Comparison of ENCODE assay signal across 16 cellular contexts in the genomic region with DNA sequence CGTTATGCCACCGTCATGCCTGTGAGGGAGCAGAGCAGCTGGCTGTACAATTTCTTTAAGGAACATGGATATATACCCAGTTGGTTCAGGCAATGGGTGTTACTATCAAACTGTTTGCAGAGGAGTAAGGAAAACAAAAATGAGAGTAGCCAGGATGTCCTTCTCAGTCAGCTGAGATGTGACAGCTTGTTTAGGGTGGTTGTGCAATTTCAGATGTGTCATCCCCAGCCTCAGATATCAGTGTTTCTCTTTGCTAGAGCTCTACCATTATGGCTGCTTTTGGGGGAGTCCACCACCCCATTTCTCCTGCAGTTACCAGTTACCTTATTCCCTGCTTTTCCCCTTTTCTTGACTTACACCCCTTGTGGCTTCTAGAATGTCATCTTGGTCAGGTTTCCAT.
"Had no signal": no experiment of that assay in that cellular context is flagged by ENCODE, and none has a peak within 500 bp of the region (broad histone marks: within the 10 kb centered on the region; RNA-seq: fewer than 3 reads in every experiment).

No MANE protein-coding gene starts in this region.

- H3K4me1 ChIP-seq: right atrium auricular region, uterus had no signal

- FAIRE-seq: astrocyte, small intestine, TTC549 had no signal

- H3K36me3 ChIP-seq: left ventricle myocardium inferior, right atrium auricular region, tibial nerve, uterus had no signal

- H3K27me3 ChIP-seq: right atrium auricular region, tibial nerve, uterus had no signal

- H3K9me3 ChIP-seq: left ventricle myocardium inferior, right atrium auricular region, tibial nerve, uterus had no signal

- H3K4me3 ChIP-seq: left ventricle myocardium inferior, right atrium auricular region, tibial nerve, uterus had no signal

- H3K27ac ChIP-seq: left ventricle myocardium inferior, right atrium auricular region, tibial nerve, uterus had no signal

- DNase-seq: activated CD4-positive, alpha-beta T cell treated with anti-CD3 and anti-CD28 coated beads, Interleukin-2, amount 50 U/mL, for 1 hour; activated CD4-positive, CD25-positive, alpha-beta regulatory T cell; activated CD8-positive, alpha-beta memory T cell treated with anti-CD3 and anti-CD28 coated beads for 24 hours; activated naive CD4-positive, alpha-beta T cell treated with Interleukin-2 at 50 U/mL for 16 hours; hippocampal formation; left ventricle myocardium inferior; mesendoderm; nucleus accumbens; small intestine; stimulated activated CD4-positive, alpha-beta T cell treated with anti-CD3 and anti-CD28 coated beads, Interleukin-4, amount 100 ng/mL, for 24 hours; stimulated activated naive CD4-positive, alpha-beta T cell; uterus had no signal
